22 cellular contexts compared by ENCODE assay signal in genomic region chr12:116201359-116201758, GRCh38.
"Had no signal": no experiment of that assay in that cellular context is flagged by ENCODE, and none has a peak within 500 bp of the region (broad histone marks: within the 10 kb centered on the region; RNA-seq: fewer than 3 reads in every experiment).

No MANE protein-coding gene starts in this region.

- DNase-seq: activated CD4-positive, alpha-beta T cell treated with anti-CD3 and anti-CD28 coated beads, Interleukin-2, amount 50 U/mL, for 4 hours; activated gamma-delta T cell treated with Interleukin-2 at 50 U/mL for 16 hours; effector CD8-positive, alpha-beta T cell; heart right ventricle; kidney glomerular epithelial cell; left ventricle myocardium inferior; mammary epithelial cell; mucosa of descending colon; naive thymus-derived CD4-positive, alpha-beta T cell; stimulated activated CD4-positive, alpha-beta T cell treated with anti-CD3 and anti-CD28 coated beads, Interleukin-4, amount 100 ng/mL, for 24 hours; stomach; SW 1271; T-helper 2 cell; upper lobe of right lung had no signal

- ATAC-seq: activated naive CD4-positive, alpha-beta T cell treated with anti-CD3 and anti-CD28 coated beads, Interleukin-2, amount 50 U/mL, for 72 hours; esophagus mucosa; heart right ventricle; mucosa of descending colon; naive thymus-derived CD4-positive, alpha-beta T cell; stimulated activated effector memory CD8-positive, alpha-beta T cell treated with anti-CD3 and anti-CD28 coated beads, Interleukin-12 subunit alpha, Interleukin-12 subunit beta, amount 100 ng/mL, for 72 hours; upper lobe of right lung had no signal

- H3K9me3 Mint-ChIP-seq: activated naive CD4-positive, alpha-beta T cell treated with anti-CD3 and anti-CD28 coated beads, Interleukin-2, amount 50 U/mL, for 72 hours; activated T-helper 1 cell treated with anti-CD3 and anti-CD28 coated beads, Interleukin-12 subunit alpha, Interleukin-12 subunit beta, Interleukin-2, Interleukin-4 antibody, amounts not matched to agents 30 ng/mL and 10 ng/mL and 1 ng/mL, durations not matched to agents 14 hours and 24 hours and 36 hours; dendritic cell treated with granulocyte-macrophage colony-stimulating factor and Interleukin-4, amounts not matched to agents 40 ng/mL and 50 ng/mL, for 4 days; naive thymus-derived CD4-positive, alpha-beta T cell; neural progenitor cell; stimulated activated effector memory CD8-positive, alpha-beta T cell treated with anti-CD3 and anti-CD28 coated beads, Interleukin-12 subunit alpha, Interleukin-12 subunit beta, amount 100 ng/mL, for 72 hours had no signal

- H3K9ac ChIP-seq: neural progenitor cell, parathyroid adenoma had no signal

- H3K36me3 Mint-ChIP-seq: stimulated activated effector memory CD8-positive, alpha-beta T cell treated with anti-CD3 and anti-CD28 coated beads, Interleukin-12 subunit alpha, Interleukin-12 subunit beta, amount 100 ng/mL, for 72 hours had no signal

- H3K27me3 Mint-ChIP-seq: dendritic cell treated with granulocyte-macrophage colony-stimulating factor and Interleukin-4, amounts not matched to agents 40 ng/mL and 50 ng/mL, for 4 days; naive thymus-derived CD4-positive, alpha-beta T cell had no signal

- H3K27ac Mint-ChIP-seq: activated naive CD4-positive, alpha-beta T cell treated with anti-CD3 and anti-CD28 coated beads, Interleukin-2, amount 50 U/mL, for 72 hours; activated T-helper 1 cell treated with anti-CD3 and anti-CD28 coated beads, Interleukin-12 subunit alpha, Interleukin-12 subunit beta, Interleukin-2, Interleukin-4 antibody, amounts not matched to agents 30 ng/mL and 10 ng/mL and 1 ng/mL, durations not matched to agents 14 hours and 24 hours and 36 hours; dendritic cell treated with granulocyte-macrophage colony-stimulating factor and Interleukin-4, amounts not matched to agents 40 ng/mL and 50 ng/mL, for 4 days; neural progenitor cell; stimulated activated effector memory CD8-positive, alpha-beta T cell treated with anti-CD3 and anti-CD28 coated beads, Interleukin-12 subunit alpha, Interleukin-12 subunit beta, amount 100 ng/mL, for 72 hours had no signal

- H3K27ac ChIP-seq: heart right ventricle, left ventricle myocardium inferior, neural progenitor cell, parathyroid adenoma, stomach, thoracic aorta, upper lobe of right lung had no signal

- H3K4me3 ChIP-seq: heart right ventricle, left ventricle myocardium inferior, mucosa of descending colon, neural progenitor cell, stomach, thoracic aorta, upper lobe of right lung had no signal

- H3K9me3 ChIP-seq: heart right ventricle, left ventricle myocardium inferior, mucosa of descending colon, stomach, thoracic aorta, upper lobe of right lung had no signal

- H3K27me3 ChIP-seq: heart right ventricle, neural progenitor cell, stomach, upper lobe of right lung had no signal

- H3K4me3 Mint-ChIP-seq: activated T-helper 1 cell treated with anti-CD3 and anti-CD28 coated beads, Interleukin-12 subunit alpha, Interleukin-12 subunit beta, Interleukin-2, Interleukin-4 antibody, amounts not matched to agents 30 ng/mL and 10 ng/mL and 1 ng/mL, durations not matched to agents 14 hours and 24 hours and 36 hours; dendritic cell treated with granulocyte-macrophage colony-stimulating factor and Interleukin-4, amounts not matched to agents 40 ng/mL and 50 ng/mL, for 4 days; neural progenitor cell; stimulated activated effector memory CD8-positive, alpha-beta T cell treated with anti-CD3 and anti-CD28 coated beads, Interleukin-12 subunit alpha, Interleukin-12 subunit beta, amount 100 ng/mL, for 72 hours had no signal

- H3K36me3 ChIP-seq: left ventricle myocardium inferior, neural progenitor cell, stomach, thoracic aorta, upper lobe of right lung had no signal

- H3K4me2 ChIP-seq: neural progenitor cell had no signal

- H2AFZ ChIP-seq: neural progenitor cell, parathyroid adenoma had no signal
